ENCODE assay signal across 25 cellular contexts in genomic region chr11:64519541-64519940, GRCh38. TPM values are rescaled to one million over a fixed set of nuclear protein-coding genes. Genes with fewer than 3 reads are reported as not detected.
"Had no signal": no experiment of that assay in that cellular context is flagged by ENCODE, and none has a peak within 500 bp of the region (broad histone marks: within the 10 kb centered on the region; RNA-seq: fewer than 3 reads in every experiment).

No MANE protein-coding gene starts in this region.

- H3K4me3 ChIP-seq: breast epithelium had no signal

- DNase-seq: activated CD4-positive, alpha-beta T cell treated with anti-CD3 and anti-CD28 coated beads for 1 hour; activated CD4-positive, alpha-beta T cell treated with anti-CD3 and anti-CD28 coated beads, Interleukin-2, amount 10 ng/mL, durations not matched to agents 24 days and 14 days; activated CD8-positive, alpha-beta memory T cell treated with anti-CD3 and anti-CD28 coated beads, Interleukin-2, amount 10 ng/mL, durations not matched to agents 7 days and 5 days; activated effector memory CD4-positive, alpha-beta T cell treated with Interleukin-2 at 50 U/mL for 16 hours; activated naive CD4-positive, alpha-beta T cell; activated T-cell treated with anti-CD3 and anti-CD28 coated beads, Interleukin-2, amount 50 U/mL, for 24 hours; aorta; central memory CD4-positive, alpha-beta T cell; KBM-7; NCI-H1092 treated with DMSO at 0.1 percent for 48 hours; NCI-H1436 treated with DMSO at 0.1 percent for 48 hours; NCI-H187; NCI-H2081; NCI-H510A treated with DMSO at 0.1 percent for 48 hours; NCI-H69; PC-3; SHP77 treated with DMSO at 0.1 percent for 48 hours; T-helper 17 cell; T-helper 9 cell had no signal

- ATAC-seq: activated CD8-positive, alpha-beta memory T cell treated with anti-CD3 and anti-CD28 coated beads, Interleukin-2, amount 10 ng/mL, durations not matched to agents 7 days and 5 days; PC-3; T-helper 17 cell; WTC11 had no signal

- H3K4me1 ChIP-seq: breast epithelium had no signal

- H3K36me3 ChIP-seq: breast epithelium had no signal

RNA-seq across cellular contexts. Expression of gene SLC22A11, which starts 36.2 kb away (rescaled TPM):
- total RNA-seq: activated CD4-positive, alpha-beta T cell treated with anti-CD3 and anti-CD28 coated beads, Interleukin-2, amount 10 ng/mL, durations not matched to agents 24 days and 14 days; activated CD8-positive, alpha-beta memory T cell treated with anti-CD3 and anti-CD28 coated beads, Interleukin-2, amount 10 ng/mL, durations not matched to agents 7 days and 5 days; activated T-helper 1 cell treated with anti-CD3 and anti-CD28 coated beads, Interleukin-12 subunit alpha, Interleukin-12 subunit beta, Interleukin-2, Interleukin-4 antibody, amounts not matched to agents 30 ng/mL and 10 ng/mL and 1 ng/mL, durations not matched to agents 14 hours and 24 hours and 36 hours; breast epithelium; LHCN-M2; M059J; PC-3; SK-MEL-5; T-helper 17 cell; WTC11 had no signal
- polyA plus RNA-seq: aorta had no signal
